In the genomic region with DNA sequence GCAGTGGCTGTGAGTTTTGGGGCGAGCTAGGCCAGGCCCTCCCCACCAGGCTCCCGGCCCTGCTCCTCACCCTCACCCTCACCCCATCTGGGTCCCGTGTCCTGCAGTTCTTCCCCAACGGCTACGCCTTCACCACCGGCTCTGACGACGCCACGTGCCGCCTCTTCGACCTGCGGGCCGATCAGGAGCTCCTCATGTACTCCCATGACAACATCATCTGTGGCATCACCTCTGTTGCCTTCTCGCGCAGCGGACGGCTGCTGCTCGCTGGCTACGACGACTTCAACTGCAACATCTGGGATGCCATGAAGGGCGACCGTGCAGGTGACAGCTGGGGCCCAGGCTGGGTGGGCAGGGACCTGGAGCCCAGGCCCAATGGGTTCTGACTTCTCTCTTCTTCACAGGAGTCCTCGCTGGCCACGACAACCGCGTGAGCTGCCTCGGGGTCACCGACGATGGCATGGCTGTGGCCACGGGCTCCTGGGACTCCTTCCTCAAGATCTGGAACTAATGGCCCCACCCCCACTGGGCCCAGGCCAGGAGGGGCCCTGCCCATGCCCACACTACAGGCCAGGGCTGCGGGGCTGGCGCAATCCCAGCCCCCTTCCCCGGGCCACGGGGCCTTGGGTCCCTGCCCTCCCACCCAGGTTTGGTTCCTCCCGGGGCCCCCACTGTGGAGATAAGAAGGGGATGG, we compare ENCODE assay signal across 9 cellular contexts. TPM values are rescaled to one million over a fixed set of nuclear protein-coding genes. Genes with fewer than 3 reads are reported as not detected.
DNase-seq lines count a peak whose midpoint lies in the region; ATAC-seq and TF ChIP-seq lines count a peak whose summit lies in the region.
"Had no signal": no experiment of that assay in that cellular context is flagged by ENCODE, and none has a peak within 500 bp of the region (broad histone marks: within the 10 kb centered on the region; RNA-seq: fewer than 3 reads in every experiment).

No MANE protein-coding gene starts in this region.

- H3K27me3 ChIP-seq in brain microvascular endothelial cell (replicated peaks) = no peaks in the 10 kb centered on the region

- no peaks in the 10 kb centered on the region for H3K36me3 Mint-ChIP-seq in activated naive CD8-positive, alpha-beta T cell
- H3K36me3 Mint-ChIP-seq in activated naive CD8-positive, alpha-beta T cell treated with anti-CD3 and anti-CD28 coated beads, Interleukin-2, amount 50 U/mL, for 24 hours (ENCODE audit: low read depth) = peaks cover 10% of the 10 kb centered on the region
- peaks cover 32% of the 10 kb centered on the region for H3K36me3 Mint-ChIP-seq in activated CD8-positive, alpha-beta T cell treated with anti-CD3 and anti-CD28 coated beads for 36 hours (ENCODE audit: low read depth)
- peaks cover 3% of the 10 kb centered on the region for H3K36me3 Mint-ChIP-seq in type B pancreatic cell

- H3K4me3 ChIP-seq in brain microvascular endothelial cell (ENCODE audit: low read depth, low read length) = no peak overlapping the region

- intact Hi-C loops in activated CD8-positive, alpha-beta T cell treated with anti-CD3 and anti-CD28 coated beads for 36 hours (cut with micrococcal nuclease) = loop anchor here (10.0 kb wide), 1 partner anchor 74 kb away; the partner anchor contains the start of gene PCOLCE

- in situ Hi-C loops in brain microvascular endothelial cell (cut with HindIII; ENCODE audit: low pct_ligation_motif_present, low sequenced_read_pairs) = no loop called here

- H3K36me3 ChIP-seq in brain microvascular endothelial cell (replicated peaks) = peaks cover 54% of the 10 kb centered on the region

- no peak for ATAC-seq in activated naive CD8-positive, alpha-beta T cell treated with anti-CD3 and anti-CD28 coated beads, Interleukin-2, amount 50 U/mL, for 24 hours
- no peak for ATAC-seq in activated CD8-positive, alpha-beta T cell treated with anti-CD3 and anti-CD28 coated beads for 36 hours
- ATAC-seq in GM21526 (IDR thresholded peaks at IDR 0.05; ENCODE audit: low FRiP score, unreplicated experiment) (no peak), GM18868 (IDR thresholded peaks at IDR 0.05; ENCODE audit: unreplicated experiment) (no peak)

- H3K9me3 Mint-ChIP-seq in activated naive CD8-positive, alpha-beta T cell (ENCODE audit: low read depth) = no peaks in the 10 kb centered on the region
- H3K9me3 Mint-ChIP-seq in activated naive CD8-positive, alpha-beta T cell treated with anti-CD3 and anti-CD28 coated beads, Interleukin-2, amount 50 U/mL, for 24 hours = no peaks in the 10 kb centered on the region
- no peaks in the 10 kb centered on the region for H3K9me3 Mint-ChIP-seq in activated CD8-positive, alpha-beta T cell treated with anti-CD3 and anti-CD28 coated beads for 36 hours
- H3K9me3 Mint-ChIP-seq in type B pancreatic cell = no peaks in the 10 kb centered on the region

- no peak overlapping the region for H3K27ac ChIP-seq in brain microvascular endothelial cell

- peaks cover 33% of the 10 kb centered on the region for H3K4me1 Mint-ChIP-seq in activated naive CD8-positive, alpha-beta T cell (ENCODE audit: low read depth)
- peaks cover 21% of the 10 kb centered on the region for H3K4me1 Mint-ChIP-seq in activated naive CD8-positive, alpha-beta T cell treated with anti-CD3 and anti-CD28 coated beads, Interleukin-2, amount 50 U/mL, for 24 hours
- peaks cover 32% of the 10 kb centered on the region for H3K4me1 Mint-ChIP-seq in activated CD8-positive, alpha-beta T cell treated with anti-CD3 and anti-CD28 coated beads for 36 hours (ENCODE audit: low read depth)
- peaks cover 10% of the 10 kb centered on the region for H3K4me1 Mint-ChIP-seq in type B pancreatic cell (ENCODE audit: unreplicated experiment)

- POLR2A ChIA-PET in activated CD8-positive, alpha-beta T cell treated with anti-CD3 and anti-CD28 coated beads for 36 hours (lab: Charles Lee) = interaction anchor here (0.7 to 7.7 kb wide), 2 partner anchors 13 to 274 kb away, joined by 3 to 94 read pairs; partner anchors contain the start of gene GIGYF1

- peak overlapping the region; percentile 35 for H3K4me3 Mint-ChIP-seq in activated naive CD8-positive, alpha-beta T cell
- H3K4me3 Mint-ChIP-seq in activated naive CD8-positive, alpha-beta T cell treated with anti-CD3 and anti-CD28 coated beads, Interleukin-2, amount 50 U/mL, for 24 hours = no peak overlapping the region
- H3K4me3 Mint-ChIP-seq in activated CD8-positive, alpha-beta T cell treated with anti-CD3 and anti-CD28 coated beads for 36 hours = peak overlapping the region; percentile 21
- H3K4me3 Mint-ChIP-seq in type B pancreatic cell = peak overlapping the region; percentile 67

- no peak for TF ChIP-seq CTCF in activated CD8-positive, alpha-beta T cell treated with anti-CD3 and anti-CD28 coated beads for 36 hours (IDR thresholded peaks at IDR 0.05)
- no peak for TF ChIP-seq CTCF in type B pancreatic cell (conservative IDR thresholded peaks at IDR 0.05)
- TF ChIP-seq CTCF in brain microvascular endothelial cell (IDR thresholded peaks at IDR 0.05; ENCODE audit: low read depth, low read length, missing control alignments) = no peak

- H3K27ac Mint-ChIP-seq in activated naive CD8-positive, alpha-beta T cell = peak overlapping the region; percentile 54
- H3K27ac Mint-ChIP-seq in activated naive CD8-positive, alpha-beta T cell treated with anti-CD3 and anti-CD28 coated beads, Interleukin-2, amount 50 U/mL, for 24 hours = no peak overlapping the region
- peak overlapping the region; percentile 38 for H3K27ac Mint-ChIP-seq in activated CD8-positive, alpha-beta T cell treated with anti-CD3 and anti-CD28 coated beads for 36 hours
- peak overlapping the region; percentile 61 for H3K27ac Mint-ChIP-seq in type B pancreatic cell

- CTCF ChIA-PET in activated CD8-positive, alpha-beta T cell treated with anti-CD3 and anti-CD28 coated beads for 36 hours (lab: Charles Lee) = interaction anchor here (1.0 to 10.9 kb wide), 3 partner anchors 12 to 95 kb away, joined by 3 to 105 read pairs (median 7); partner anchors contain the start of gene POP7

- H3K27me3 Mint-ChIP-seq in activated naive CD8-positive, alpha-beta T cell = no peaks in the 10 kb centered on the region
- H3K27me3 Mint-ChIP-seq in activated naive CD8-positive, alpha-beta T cell treated with anti-CD3 and anti-CD28 coated beads, Interleukin-2, amount 50 U/mL, for 24 hours = no peaks in the 10 kb centered on the region
- H3K27me3 Mint-ChIP-seq in activated CD8-positive, alpha-beta T cell treated with anti-CD3 and anti-CD28 coated beads for 36 hours = no peaks in the 10 kb centered on the region
- H3K27me3 Mint-ChIP-seq in type B pancreatic cell = no peaks in the 10 kb centered on the region

- DNase-seq in activated naive CD8-positive, alpha-beta T cell treated with anti-CD3 and anti-CD28 coated beads, Interleukin-2, amount 50 U/mL, for 24 hours = no peak
- no peak for DNase-seq in activated CD8-positive, alpha-beta T cell treated with anti-CD3 and anti-CD28 coated beads for 36 hours
- peak; percentile 40 for DNase-seq in iPS-NIHi11 (ENCODE audit: low spot score)
- DNase-seq in type B pancreatic cell (ENCODE audit: extremely low spot score, unreplicated experiment) = no peak
- no peak for DNase-seq in brain microvascular endothelial cell
- DNase-seq: AML-193 had no signal

RNA-seq across cellular contexts. Expression of gene GNB2, which starts 4.9 kb away (rescaled TPM):
- 100 to 1,000 TPM; 192 TPM for total RNA-seq in activated CD8-positive, alpha-beta T cell treated with anti-CD3 and anti-CD28 coated beads for 36 hours
- total RNA-seq in type B pancreatic cell (ENCODE audit: low replicate concordance) = 179 and 203 TPM in 2 replicates

RNA-seq across cellular contexts. Expression of gene GIGYF1, which starts 15.6 kb away (rescaled TPM):
- 10 to 100 TPM; 36.9 to 41.5 TPM for total RNA-seq in activated CD8-positive, alpha-beta T cell treated with anti-CD3 and anti-CD28 coated beads for 36 hours
- 49.5 and 79.4 TPM in 2 replicates for total RNA-seq in type B pancreatic cell (ENCODE audit: low replicate concordance)

RNA-seq across cellular contexts. Expression of gene ACTL6B, which starts 22.2 kb away (rescaled TPM):
- total RNA-seq in activated CD8-positive, alpha-beta T cell treated with anti-CD3 and anti-CD28 coated beads for 36 hours = not detected
- total RNA-seq in type B pancreatic cell (ENCODE audit: low replicate concordance) = 1.8 and 2.4 TPM in 2 replicates

RNA-seq across cellular contexts. Expression of gene POP7, which starts 27.5 kb away (rescaled TPM):
- total RNA-seq in activated CD8-positive, alpha-beta T cell treated with anti-CD3 and anti-CD28 coated beads for 36 hours = 10 to 100 TPM; 47.4 to 48.1 TPM
- total RNA-seq in type B pancreatic cell (ENCODE audit: low replicate concordance) = 39.2 and 41.0 TPM in 2 replicates

RNA-seq across cellular contexts. Expression of gene TFR2, which starts 37.1 kb away (rescaled TPM):
- 10 to 100 TPM; 11.3 to 11.9 TPM for total RNA-seq in activated CD8-positive, alpha-beta T cell treated with anti-CD3 and anti-CD28 coated beads for 36 hours
- 1.8 and 2.5 TPM in 2 replicates for total RNA-seq in type B pancreatic cell (ENCODE audit: low replicate concordance)
